ENCODE assay signal across 8 cellular contexts in genomic region chr1:227449051-227449450, GRCh38.
DNase-seq lines count a peak whose midpoint lies in the region; ATAC-seq and TF ChIP-seq lines count a peak whose summit lies in the region.

No MANE protein-coding gene starts in this region.

- ATAC-seq in left ventricle myocardium superior (peak; percentile 22), Right ventricle myocardium inferior (no peak), HG03095 (IDR thresholded peaks at IDR 0.05; ENCODE audit: unreplicated experiment) (peak; percentile 59), GM18873 (IDR thresholded peaks at IDR 0.05; ENCODE audit: low FRiP score, unreplicated experiment) (no peak), HG02623 (IDR thresholded peaks at IDR 0.05; ENCODE audit: unreplicated experiment) (no peak)

- H3K4me1 ChIP-seq in SJCRH30 = peaks cover 6% of the 10 kb centered on the region; the same call in 1 of the 2 replicates

- no peaks in the 10 kb centered on the region for H3K27me3 ChIP-seq in SJCRH30

- DNase-seq in left ventricle myocardium superior = no peak
- no peak for DNase-seq in Right ventricle myocardium inferior (ENCODE audit: missing footprints)
- peak; percentile 68 to 77 for DNase-seq in SJCRH30
- DNase-seq in hepatic stellate cell (ENCODE audit: low spot score) = peak; percentile 34
- no peak for DNase-seq in lower leg skin (ENCODE audit: low spot score in 2 of 2)

- H3K4me3 ChIP-seq in SJCRH30 = no peak overlapping the region
- no peak overlapping the region for H3K4me3 ChIP-seq in lower leg skin (ENCODE audit: low read depth, poor library complexity, severe bottlenecking)

- WGBS in lower leg skin, 2 donors = 43 to 54% methylated on average over 6 of the region's 6 CpGs

- H3K9me3 ChIP-seq in SJCRH30 (replicated peaks) = 0 out of 2 replicates have a peak, but pooled peaks cover 4% of the 10 kb centered on the region

- intact Hi-C loops in left ventricle myocardium superior (cut with micrococcal nuclease) (no loop called here), Right ventricle myocardium inferior (cut with DNase I) (no loop called here), lower leg skin (cut with DNase I; ENCODE audit: low total_unique reads) (no loop called here)

- no peak for TF ChIP-seq POLR2A in lower leg skin (IDR thresholded peaks at IDR 0.05)

- H3K27ac ChIP-seq in SJCRH30 = no peak overlapping the region

- no peak for TF ChIP-seq CTCF in lower leg skin (IDR thresholded peaks at IDR 0.05)

- no peaks in the 10 kb centered on the region for H3K36me3 ChIP-seq in SJCRH30

Comparison
In these comparisons a context has a peak if more than half of its experiments do, and no peak if none do; other contexts are left out.
1. ATAC-seq: peak in left ventricle myocardium superior (single experiment) and HG03095 (single experiment); none in Right ventricle myocardium inferior (single experiment), GM18873 (single experiment) and HG02623 (single experiment).
2. DNase-seq: peak in SJCRH30 (2 of 2) and hepatic stellate cell (single experiment); none in left ventricle myocardium superior (single experiment), Right ventricle myocardium inferior (single experiment) and lower leg skin (0 of 2).